In the genomic region with DNA sequence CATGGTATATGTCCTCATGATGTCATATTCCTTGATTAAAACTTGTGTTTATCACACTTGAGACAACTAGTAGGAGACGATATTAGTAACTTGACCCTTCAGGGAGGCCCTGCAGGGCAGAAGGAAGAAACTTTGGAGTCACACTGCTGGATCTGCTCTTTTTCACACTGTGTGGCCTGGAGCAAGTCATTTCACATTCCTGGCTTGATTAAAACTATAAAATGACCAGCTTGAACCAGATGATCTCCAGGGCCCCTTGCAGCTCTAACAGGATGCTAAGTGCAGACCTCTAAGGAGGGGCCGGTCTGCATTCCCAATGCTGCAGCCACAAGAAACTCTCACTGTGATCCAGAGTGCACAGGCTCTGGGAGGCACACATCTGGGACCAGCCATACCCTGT, we compare ENCODE assay signal across 20 cellular contexts.
DNase-seq lines count a peak whose midpoint lies in the region; TF ChIP-seq lines count a peak whose summit lies in the region.
"Had no signal": no experiment of that assay in that cellular context is flagged by ENCODE, and none has a peak within 500 bp of the region (broad histone marks: within the 10 kb centered on the region; RNA-seq: fewer than 3 reads in every experiment).

No MANE protein-coding gene starts in this region.

- peaks cover 2% of the 10 kb centered on the region for H3K79me2 ChIP-seq in trophoblast cell (ENCODE audit: control insufficient read depth, insufficient read depth, low read length, poor library complexity)

- peaks cover 2% of the 10 kb centered on the region for H3K27me3 Mint-ChIP-seq in endothelial cell (ENCODE audit: unreplicated experiment)
- H3K27me3 Mint-ChIP-seq: activated CD4-positive, alpha-beta T cell treated with anti-CD3 and anti-CD28 coated beads, Interleukin-2, amount 10 ng/mL, durations not matched to agents 24 days and 14 days had no signal

- no peaks in the 10 kb centered on the region for H3K9me3 ChIP-seq in trophoblast cell (ENCODE audit: insufficient read depth, low read depth, low read length)
- H3K9me3 ChIP-seq: psoas muscle had no signal

- peaks cover 44 to 48% of the 10 kb centered on the region in 2 experiments for H3K4me1 ChIP-seq in trophoblast cell (ENCODE audit: control insufficient read depth in 1 of 2, insufficient read depth in 2 of 2, low read length in 2 of 2)
- H3K4me1 ChIP-seq: foreskin keratinocyte had no signal

- H3K4me3 Mint-ChIP-seq in endothelial cell (ENCODE audit: unreplicated experiment): no peak overlapping the region
- H3K4me3 Mint-ChIP-seq: activated CD4-positive, alpha-beta T cell treated with anti-CD3 and anti-CD28 coated beads, Interleukin-2, amount 10 ng/mL, durations not matched to agents 24 days and 14 days; stimulated activated naive CD8-positive, alpha-beta T cell treated with anti-CD3 and anti-CD28 coated beads, Interleukin-15, Interleukin-2, amounts not matched to agents 100 ng/mL and 50 ng/mL, for 24 hours had no signal

- WGBS in trophoblast cell (ENCODE audit: extremely low coverage, insufficient coverage, insufficient read length): no CpG with 5 or more reads among the region's 2 CpGs

- H2BK12ac ChIP-seq in trophoblast cell (ENCODE audit: low read length): no peak overlapping the region

- H2BK120ac ChIP-seq in trophoblast cell (ENCODE audit: insufficient read depth, low read length, poor library complexity): no peak overlapping the region

- H2AFZ ChIP-seq in trophoblast cell (ENCODE audit: insufficient read depth, low read length, poor library complexity): no peak overlapping the region

- H4K8ac ChIP-seq in trophoblast cell (ENCODE audit: low read depth, low read length): no peak overlapping the region

- no peak overlapping the region for H3K18ac ChIP-seq in trophoblast cell (ENCODE audit: low read length)

- H3K9me3 Mint-ChIP-seq in endothelial cell (ENCODE audit: unreplicated experiment): no peaks in the 10 kb centered on the region
- H3K9me3 Mint-ChIP-seq: activated CD4-positive, alpha-beta T cell treated with anti-CD3 and anti-CD28 coated beads, Interleukin-2, amount 10 ng/mL, durations not matched to agents 24 days and 14 days; stimulated activated naive CD8-positive, alpha-beta T cell treated with anti-CD3 and anti-CD28 coated beads, Interleukin-15, Interleukin-2, amounts not matched to agents 100 ng/mL and 50 ng/mL, for 24 hours had no signal

- TF ChIP-seq CTCF in fibroblast of villous mesenchyme (IDR thresholded peaks at IDR 0.05; ENCODE audit: insufficient read depth, low read depth, low read length) (no peak), endothelial cell (IDR thresholded peaks at IDR 0.05; ENCODE audit: unreplicated experiment) (no peak)

- H3K27me3 ChIP-seq in trophoblast cell (ENCODE audit: insufficient read depth, low read length): no peaks in the 10 kb centered on the region

- peaks cover 48% of the 10 kb centered on the region for H3K79me1 ChIP-seq in trophoblast cell (ENCODE audit: low read length)

- H3K4me3 ChIP-seq in fibroblast of villous mesenchyme (ENCODE audit: low read depth, low read length) (no peak overlapping the region), trophoblast cell (ENCODE audit: low read depth, low read length) (no peak overlapping the region)
- H3K4me3 ChIP-seq: psoas muscle had no signal

- no peak overlapping the region for H3K4ac ChIP-seq in trophoblast cell (ENCODE audit: low read depth, low read length)

- H4K91ac ChIP-seq in trophoblast cell (ENCODE audit: low read depth, low read length): peak overlapping the region; percentile 75

- H3K36me3 ChIP-seq in trophoblast cell (ENCODE audit: control insufficient read depth in 1 of 2, insufficient read depth in 2 of 2, low read length in 2 of 2): no peaks in the 10 kb centered on the region

- peak overlapping the region; percentile 3 for H3K4me2 ChIP-seq in trophoblast cell (ENCODE audit: low read length)

- no peak overlapping the region for H2BK5ac ChIP-seq in trophoblast cell (ENCODE audit: low read depth, low read length, poor library complexity)

- no peak overlapping the region for H2AK5ac ChIP-seq in trophoblast cell (ENCODE audit: low read length)

- peak; percentile 84 for DNase-seq in ELF-1 (ENCODE audit: low read depth, low spot score)
- peak; percentile 71 for DNase-seq in SK-N-DZ (ENCODE audit: low spot score)
- DNase-seq in fibroblast of villous mesenchyme (ENCODE audit: low read depth): peak; percentile 55
- no peak for DNase-seq in trophoblast cell
- DNase-seq in hippocampal formation (lab: John Stamatoyannopoulos, UW): no peak
- no peak for DNase-seq in middle frontal gyrus (ENCODE audit: extremely low spot score, low spot score)
- DNase-seq in endothelial cell (ENCODE audit: low spot score): no peak
- no peak for DNase-seq in GDM1 (lab: John Stamatoyannopoulos, UW)
- DNase-seq: activated CD4-positive, alpha-beta T cell treated with anti-CD3 and anti-CD28 coated beads, Interleukin-2, amount 10 ng/mL, durations not matched to agents 24 days and 14 days; activated naive CD4-positive, alpha-beta T cell; activated T-cell treated with anti-CD3 and anti-CD28 coated beads, Interleukin-2, amount 50 U/mL, for 48 hours; foreskin keratinocyte; Karpas-422; left cardiac atrium; mammary epithelial cell; MV-4-11; nucleus accumbens; psoas muscle had no signal

- H3K27ac ChIP-seq in trophoblast cell (ENCODE audit: low read depth, low read length): peak overlapping the region; percentile 85
- H3K27ac ChIP-seq: foreskin keratinocyte, psoas muscle, VCaP had no signal

- no peak overlapping the region for H4K12ac ChIP-seq in trophoblast cell (ENCODE audit: low read depth, low read length)

- H3K14ac ChIP-seq in trophoblast cell (ENCODE audit: low read length): no peak overlapping the region

- no peaks in the 10 kb centered on the region for H3K36me3 Mint-ChIP-seq in endothelial cell (ENCODE audit: low read depth, unreplicated experiment)

- no peak overlapping the region for H3K27ac Mint-ChIP-seq in endothelial cell (ENCODE audit: unreplicated experiment)
- H3K27ac Mint-ChIP-seq: activated CD4-positive, alpha-beta T cell treated with anti-CD3 and anti-CD28 coated beads, Interleukin-2, amount 10 ng/mL, durations not matched to agents 24 days and 14 days; stimulated activated naive CD8-positive, alpha-beta T cell treated with anti-CD3 and anti-CD28 coated beads, Interleukin-15, Interleukin-2, amounts not matched to agents 100 ng/mL and 50 ng/mL, for 24 hours had no signal

- peaks cover 11% of the 10 kb centered on the region for H3K4me1 Mint-ChIP-seq in endothelial cell (ENCODE audit: unreplicated experiment)
- H3K4me1 Mint-ChIP-seq: activated CD4-positive, alpha-beta T cell treated with anti-CD3 and anti-CD28 coated beads, Interleukin-2, amount 10 ng/mL, durations not matched to agents 24 days and 14 days had no signal

- H3K9ac ChIP-seq in trophoblast cell (ENCODE audit: low read length): no peak overlapping the region

- no peak overlapping the region for H3K23ac ChIP-seq in trophoblast cell (ENCODE audit: low read length)

Comparison
In these comparisons a context has a peak if more than half of its experiments do, and no peak if none do; other contexts are left out.
1. DNase-seq: peak in ELF-1 (single experiment), SK-N-DZ (single experiment) and fibroblast of villous mesenchyme (single experiment); none in trophoblast cell (0 of 2), hippocampal formation (0 of 2), middle frontal gyrus (single experiment), endothelial cell (single experiment) and GDM1 (single experiment).